ENCODE assay signal across 16 cellular contexts in genomic region chr20:17619351-17620093, GRCh38. TPM values are rescaled to one million over a fixed set of nuclear protein-coding genes. Genes with fewer than 3 reads are reported as not detected.
DNase-seq lines count a peak whose midpoint lies in the region; ATAC-seq, FAIRE-seq and TF ChIP-seq lines count a peak whose summit lies in the region.
"Had no signal": no experiment of that assay in that cellular context is flagged by ENCODE, and none has a peak within 500 bp of the region (broad histone marks: within the 10 kb centered on the region; RNA-seq: fewer than 3 reads in every experiment).

No MANE protein-coding gene starts in this region.

- H3K27me3 Mint-ChIP-seq in endothelial cell (ENCODE audit: unreplicated experiment) (peaks cover 2% of the 10 kb centered on the region), MCF 10A (ENCODE audit: insufficient read depth, unreplicated experiment) (no peaks in the 10 kb centered on the region)
- H3K27me3 Mint-ChIP-seq: naive B cell had no signal

- H3K4me1 Mint-ChIP-seq in endothelial cell (ENCODE audit: unreplicated experiment) = no peaks in the 10 kb centered on the region
- H3K4me1 Mint-ChIP-seq in MCF 10A (ENCODE audit: insufficient read depth, unreplicated experiment) = no peaks in the 10 kb centered on the region

- no TSS peak for BruUV-seq in MCF 10A (replicated peaks; lab: Mats Ljungman, UMichigan)

- H3K27ac ChIP-seq in pancreas = no peak overlapping the region
- H3K27ac ChIP-seq: dorsolateral prefrontal cortex, esophagus squamous epithelium, hepatocyte had no signal

- H3K27ac Mint-ChIP-seq in endothelial cell (ENCODE audit: unreplicated experiment) (no peak overlapping the region), MCF 10A (ENCODE audit: low read depth, unreplicated experiment) (no peak overlapping the region)
- H3K27ac Mint-ChIP-seq: activated T-helper 2 cell treated with anti-CD3 and anti-CD28 coated beads, Interferon-gamma antibody, Interleukin-2, Interleukin-4, amounts not matched to agents 10 μg/mL and 5 μg/mL and 100 μg/mL, durations not matched to agents 14 hours and 24 hours and 36 hours; naive B cell had no signal

- POLR2A ChIA-PET in MCF 10A (lab: Yijun Ruan, JAX) = no interaction called here

- H3K27me3 ChIP-seq in H7 (ENCODE audit: control insufficient read depth, insufficient read depth, low read length) = no peaks in the 10 kb centered on the region
- H3K27me3 ChIP-seq in pancreas = no peaks in the 10 kb centered on the region
- H3K27me3 ChIP-seq: dorsolateral prefrontal cortex, esophagus squamous epithelium, hepatocyte had no signal

- H3K9me3 Mint-ChIP-seq in endothelial cell (ENCODE audit: unreplicated experiment) (no peaks in the 10 kb centered on the region), MCF 10A (ENCODE audit: unreplicated experiment) (no peaks in the 10 kb centered on the region)
- H3K9me3 Mint-ChIP-seq: activated T-helper 2 cell treated with anti-CD3 and anti-CD28 coated beads, Interferon-gamma antibody, Interleukin-2, Interleukin-4, amounts not matched to agents 10 μg/mL and 5 μg/mL and 100 μg/mL, durations not matched to agents 14 hours and 24 hours and 36 hours; naive B cell had no signal

- CTCF ChIA-PET in MCF 10A (lab: Yijun Ruan, JAX) = interaction anchor here (0.6 to 9.1 kb wide), 10 partner anchors 9 to 371 kb away, joined by 3 to 78 read pairs (median 4); no protein-coding TSS in a partner anchor

- no peak for ATAC-seq in pancreas

- intact Hi-C loops in pancreas (cut with DNase I) (loop anchor here in 2 of 3 donors (5.0 to 10.0 kb wide), 2 partner anchors 77 to 85 kb away; partner anchors contain the start of gene BFSP1 (in 1 of the 2)), MCF 10A (cut with micrococcal nuclease) (no loop called here)

- H3K4me3 ChIP-seq in H7 (ENCODE audit: insufficient read depth, low read depth, low read length) = no peak overlapping the region
- no peak overlapping the region for H3K4me3 ChIP-seq in pancreas
- H3K4me3 ChIP-seq: dorsolateral prefrontal cortex, esophagus squamous epithelium, hepatocyte had no signal

- H3K9me3 ChIP-seq in pancreas = no peaks in the 10 kb centered on the region
- H3K9me3 ChIP-seq: esophagus squamous epithelium had no signal

- H3K4me3 Mint-ChIP-seq in endothelial cell (ENCODE audit: unreplicated experiment) (no peak overlapping the region), MCF 10A (ENCODE audit: unreplicated experiment) (no peak overlapping the region)
- H3K4me3 Mint-ChIP-seq: naive B cell had no signal

- 65 to 69% methylated on average over 29 of the region's 29 CpGs for WGBS in pancreas, 2 donors

- H3K36me3 ChIP-seq in H7 (replicated peaks; ENCODE audit: control insufficient read depth, insufficient read depth, low read length) (peaks cover 42% of the 10 kb centered on the region), pancreas (peaks cover 13 to 94% (median 87%) of the 10 kb centered on the region in 3 donors)

- H3K36me3 Mint-ChIP-seq in endothelial cell (ENCODE audit: low read depth, unreplicated experiment) (peaks cover 18% of the 10 kb centered on the region), MCF 10A (ENCODE audit: insufficient read depth, unreplicated experiment) (peaks cover 32% of the 10 kb centered on the region)
- H3K36me3 Mint-ChIP-seq: naive B cell had no signal

- no peak for FAIRE-seq in frontal cortex (lab: Jason Lieb, UNC)
- no peak for FAIRE-seq in pancreas (lab: Jason Lieb, UNC)

- H3K4me1 ChIP-seq in pancreas = peaks cover 10 to 21% (median 11%) of the 10 kb centered on the region in 3 donors

- DNase-seq in ELF-1 (ENCODE audit: low read depth, low spot score) (peak; percentile 36), H7 (peak; percentile 40), frontal cortex (ENCODE audit: low spot score in 2 of 2) (peak; percentile 5 to 9), pancreas (peak in 5 of 6 donors; percentile 13 to 56 (median 25)), endothelial cell (ENCODE audit: low spot score) (no peak), NOMO-1 treated with dmso at 0.1 percent for 144 hours (lab: John Stamatoyannopoulos, UW; ENCODE audit: unreplicated experiment) (no peak), MCF 10A (ENCODE audit: unreplicated experiment) (no peak)
- DNase-seq: activated CD4-positive, alpha-beta T cell treated with anti-CD3 and anti-CD28 coated beads for 48 hours; DMS 273 treated with DMSO at 0.1 percent for 48 hours; esophagus squamous epithelium; naive B cell; NCI-H1048; NCI-H2171 had no signal

- TF ChIP-seq CTCF in pancreas (IDR thresholded peaks at IDR 0.05) (no peak), endothelial cell (IDR thresholded peaks at IDR 0.05; ENCODE audit: unreplicated experiment) (no peak), MCF 10A (IDR thresholded peaks at IDR 0.05; ENCODE audit: unreplicated experiment) (no peak)

RNA-seq across cellular contexts. Expression of gene DSTN, which starts 49.6 kb away (rescaled TPM):
- total RNA-seq in H7 (2014; rRNA removed; shearing (Covaris generic)) = 112 and 126 TPM in 2 replicates
- total RNA-seq in frontal cortex (258 TPM), pancreas (100 to 1,000 TPM; 172 to 192 (median 182) TPM), endothelial cell (ENCODE audit: unreplicated experiment) (142 TPM), MCF 10A (2022) (217 and 280 TPM in 2 replicates)
- polyA plus RNA-seq in pancreas = 100 to 1,000 TPM; 138 to 242 TPM

Comparison
In these comparisons a context has a peak if more than half of its experiments do, and no peak if none do; other contexts are left out.
1. DNase-seq: peak in ELF-1 (single experiment), H7 (single experiment), frontal cortex (2 of 2) and pancreas (5 of 6); none in endothelial cell (single experiment), NOMO-1 treated with dmso at 0.1 percent for 144 hours (single experiment) and MCF 10A (single experiment).